In the genomic region with DNA sequence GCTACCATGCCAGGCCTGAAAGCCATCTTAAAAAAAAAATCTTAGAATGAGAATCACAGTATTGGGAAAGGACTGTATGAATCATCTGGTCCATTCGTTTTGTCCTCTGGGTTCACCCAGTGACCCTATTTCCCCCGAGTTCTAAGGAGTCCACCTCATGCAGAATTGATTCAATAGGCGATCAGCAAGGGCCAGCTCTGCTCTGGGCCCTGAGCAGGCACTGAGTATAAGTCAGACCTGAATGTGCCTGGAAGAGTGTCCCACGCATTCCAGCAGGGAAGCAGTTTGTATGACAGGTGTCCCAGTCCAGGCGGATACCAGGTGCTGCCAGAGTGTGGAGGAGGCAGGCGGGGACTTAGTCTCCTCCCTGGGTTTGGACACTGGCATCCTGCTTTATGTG, we compare ENCODE assay signal across 12 cellular contexts. TPM values are rescaled to one million over a fixed set of nuclear protein-coding genes. Genes with fewer than 3 reads are reported as not detected.
DNase-seq lines count a peak whose midpoint lies in the region; ATAC-seq and TF ChIP-seq lines count a peak whose summit lies in the region.
"Had no signal": no experiment of that assay in that cellular context is flagged by ENCODE, and none has a peak within 500 bp of the region (broad histone marks: within the 10 kb centered on the region; RNA-seq: fewer than 3 reads in every experiment).

No MANE protein-coding gene starts in this region.

- H3K9me3 Mint-ChIP-seq in HFFc6 (no peaks in the 10 kb centered on the region), memory B cell (no peaks in the 10 kb centered on the region)
- H3K9me3 Mint-ChIP-seq in stimulated activated naive B cell treated with anti-CD40 and anti-IgM and Interleukin-4, amounts not matched to agents 10 μg/mL and 1 μg/mL and 100 μg/mL, for 72 hours = no peaks in the 10 kb centered on the region
- H3K9me3 Mint-ChIP-seq: activated naive CD8-positive, alpha-beta T cell treated with anti-CD3 and anti-CD28 coated beads for 36 hours had no signal

- peak overlapping the region; percentile 80 for H3K27ac Mint-ChIP-seq in HFFc6
- H3K27ac Mint-ChIP-seq in memory B cell = peak overlapping the region; percentile 80
- peak overlapping the region; percentile 85 for H3K27ac Mint-ChIP-seq in stimulated activated naive B cell treated with anti-CD40 and anti-IgM and Interleukin-4, amounts not matched to agents 10 μg/mL and 1 μg/mL and 100 μg/mL, for 72 hours
- H3K27ac Mint-ChIP-seq: activated naive CD8-positive, alpha-beta T cell treated with anti-CD3 and anti-CD28 coated beads for 36 hours had no signal

- intact Hi-C loops in dorsolateral prefrontal cortex (cut with DNase I) = loop anchor here in 1 of 2 donors (2.0 kb wide), 1 partner anchor 27 kb away; no protein-coding TSS in a partner anchor

- DNase-seq in HFFc6 (no peak), caudate nucleus (lab: John Stamatoyannopoulos, UW) (no peak), memory B cell (ENCODE audit: low spot score in 2 of 2) (no peak), dorsolateral prefrontal cortex (no peak)
- DNase-seq in stimulated activated naive B cell treated with anti-CD40 and anti-IgM and Interleukin-4, amounts not matched to agents 10 μg/mL and 1 μg/mL and 100 μg/mL, for 72 hours = no peak
- DNase-seq: activated CD4-positive, CD25-positive, alpha-beta regulatory T cell treated with anti-CD3 and anti-CD28 coated beads, Interleukin-2, amount 50 U/mL, for 72 hours; activated naive CD8-positive, alpha-beta T cell treated with anti-CD3 and anti-CD28 coated beads for 36 hours; DMS 273 treated with DMSO at 0.1 percent for 48 hours; stimulated activated CD4-positive, alpha-beta T cell treated with anti-CD3 and anti-CD28 coated beads, Interleukin-2, amount 100 ng/mL, for 48 hours had no signal

- no peaks in the 10 kb centered on the region for H3K27me3 ChIP-seq in dorsolateral prefrontal cortex

- peak overlapping the region; percentile 99 for H3K4me3 Mint-ChIP-seq in HFFc6
- H3K4me3 Mint-ChIP-seq in memory B cell = peak overlapping the region; percentile 82
- H3K4me3 Mint-ChIP-seq in stimulated activated naive B cell treated with anti-CD40 and anti-IgM and Interleukin-4, amounts not matched to agents 10 μg/mL and 1 μg/mL and 100 μg/mL, for 72 hours = peak overlapping the region; percentile 77 to 85

- H3K27ac ChIP-seq in caudate nucleus (ENCODE audit: low read depth, low read length) = peak overlapping the region; percentile 68
- peak overlapping the region in 21 of 59 donors; percentile 15 to 82 (median 54) for H3K27ac ChIP-seq in dorsolateral prefrontal cortex

- H3K36me3 Mint-ChIP-seq in HFFc6 (ENCODE audit: low read depth) (peaks cover 15% of the 10 kb centered on the region; the same call in 1 of the 2 replicates), memory B cell (peaks cover 2% of the 10 kb centered on the region)
- peaks cover 12 to 13% of the 10 kb centered on the region in 2 donors for H3K36me3 Mint-ChIP-seq in stimulated activated naive B cell treated with anti-CD40 and anti-IgM and Interleukin-4, amounts not matched to agents 10 μg/mL and 1 μg/mL and 100 μg/mL, for 72 hours
- H3K36me3 Mint-ChIP-seq: activated naive CD8-positive, alpha-beta T cell treated with anti-CD3 and anti-CD28 coated beads for 36 hours had no signal

- no peak overlapping the region for H3K4me3 ChIP-seq in dorsolateral prefrontal cortex

- TF ChIP-seq CTCF in HFFc6 (IDR thresholded peaks at IDR 0.05) (no peak), dorsolateral prefrontal cortex (IDR thresholded peaks at IDR 0.05 in 54 of 56, conservative IDR thresholded peaks at IDR 0.05 in 2 of 56; ENCODE audit: low read depth in 1 of 56, partially characterized antibody in 56 of 56) (no peak)

- H3K4me1 Mint-ChIP-seq in HFFc6 (ENCODE audit: low read depth) (peaks cover 87% of the 10 kb centered on the region), memory B cell (peaks cover 39% of the 10 kb centered on the region)
- H3K4me1 Mint-ChIP-seq in stimulated activated naive B cell treated with anti-CD40 and anti-IgM and Interleukin-4, amounts not matched to agents 10 μg/mL and 1 μg/mL and 100 μg/mL, for 72 hours = peaks cover 32 to 72% of the 10 kb centered on the region in 2 donors

- H3K27me3 Mint-ChIP-seq in HFFc6 (ENCODE audit: insufficient read depth) (peaks cover 2% of the 10 kb centered on the region; the same call in 1 of the 2 replicates), memory B cell (no peaks in the 10 kb centered on the region)
- H3K27me3 Mint-ChIP-seq in stimulated activated naive B cell treated with anti-CD40 and anti-IgM and Interleukin-4, amounts not matched to agents 10 μg/mL and 1 μg/mL and 100 μg/mL, for 72 hours = peaks cover 7 to 8% of the 10 kb centered on the region in 2 donors

- ATAC-seq in memory B cell (ENCODE audit: low read depth) = no peak
- no peak for ATAC-seq in stimulated activated naive B cell treated with anti-CD40 and anti-IgM and Interleukin-4, amounts not matched to agents 10 μg/mL and 1 μg/mL and 100 μg/mL, for 72 hours (replicated peaks)
- ATAC-seq in HG03439 (IDR thresholded peaks at IDR 0.05; ENCODE audit: unreplicated experiment) = no peak
- ATAC-seq in GM21619 (IDR thresholded peaks at IDR 0.05; ENCODE audit: unreplicated experiment) = no peak
- no peak for ATAC-seq in GM21423 (IDR thresholded peaks at IDR 0.05; ENCODE audit: unreplicated experiment)

RNA-seq across cellular contexts. Expression of a gene that starts 0.9 kb away (rescaled TPM):
- total RNA-seq in HFFc6 (2021; fragmentation: NEBNext Ultra II Directional; extraction: Animal tissue kit (Norgen Biotek cat#: 25700)) = 100 to 1,000 TPM in 1 of 6 experiments, 10 to 100 TPM in 5; 51.2 to 117 (median 56.2) TPM
- 10 to 100 TPM in 51 of 120 experiments, 1 to 10 TPM in 69; 1.5 to 40.4 (median 8.6) TPM for total RNA-seq in dorsolateral prefrontal cortex

RNA-seq across cellular contexts. Expression of a gene that starts 19.9 kb away (rescaled TPM):
- 10 to 100 TPM; 41.1 to 96.3 (median 79.9) TPM for total RNA-seq in HFFc6 (2021; fragmentation: NEBNext Ultra II Directional; extraction: Animal tissue kit (Norgen Biotek cat#: 25700))
- total RNA-seq in dorsolateral prefrontal cortex = 10 to 100 TPM in 93 of 120 experiments, 1 to 10 TPM in 27; 4.6 to 40.1 (median 13.6) TPM
